6 cellular contexts compared by ENCODE assay signal in the genomic region with DNA sequence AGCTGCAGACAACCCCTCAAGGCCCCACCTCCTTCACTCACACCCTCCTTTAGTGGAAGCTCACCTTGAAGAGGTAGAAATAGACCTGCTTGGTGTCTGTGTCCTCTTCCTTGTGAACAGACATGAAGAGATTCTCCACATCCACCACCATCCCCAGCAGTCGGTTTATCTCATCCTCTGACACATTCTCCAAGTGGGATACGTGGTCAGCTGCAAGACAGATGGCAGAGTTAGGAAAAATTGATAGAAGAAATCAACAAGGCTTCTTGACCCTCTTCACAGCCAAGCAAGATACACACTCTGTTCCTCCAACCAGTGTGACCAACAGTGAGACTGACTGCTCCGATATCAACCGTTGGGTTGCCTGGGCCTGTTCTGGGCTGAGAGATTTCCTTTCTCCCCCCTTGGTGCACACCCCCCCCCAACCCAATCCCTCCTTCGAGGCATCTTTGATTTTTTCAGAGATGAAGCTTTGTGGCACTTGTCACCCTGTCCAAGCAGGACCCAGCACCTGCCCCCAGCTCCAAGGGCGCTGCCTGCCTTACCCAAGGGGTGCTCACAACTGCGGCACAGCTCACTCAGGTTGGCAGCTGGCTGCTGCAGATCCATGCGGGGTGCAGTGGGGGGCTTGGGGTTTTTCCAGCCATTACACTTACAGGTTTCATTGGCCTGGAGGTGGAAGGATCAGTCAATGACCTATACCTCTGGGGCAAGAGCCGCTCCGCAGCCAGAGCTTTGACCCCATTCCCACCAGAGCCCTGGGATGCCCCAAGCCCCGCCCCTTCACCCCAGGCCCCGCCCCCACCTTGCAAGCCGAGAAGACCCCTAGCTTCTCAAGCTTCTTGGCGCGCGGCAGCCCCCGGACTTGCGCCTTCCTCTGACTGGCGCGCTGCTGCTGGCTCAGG. TPM values are rescaled to one million over a fixed set of nuclear protein-coding genes. Genes with fewer than 3 reads are reported as not detected.
DNase-seq lines count a peak whose midpoint lies in the region; TF ChIP-seq lines count a peak whose summit lies in the region.

No MANE protein-coding gene starts in this region.

- H3K27ac ChIP-seq in BLaER1 = peak overlapping the region; percentile 49; the same call in 1 of the 2 replicates

- H3K4me3 ChIP-seq in BLaER1 = peak overlapping the region; percentile 66
- H3K4me3 ChIP-seq in epithelial cell of esophagus (ENCODE audit: low read length) = peak overlapping the region; percentile 57

- H3K36me3 ChIP-seq in BLaER1 = peaks cover 64% of the 10 kb centered on the region

- no peaks in the 10 kb centered on the region for H3K27me3 ChIP-seq in BLaER1

- H3K9ac ChIP-seq in BLaER1 = peak overlapping the region; percentile 76

- H3K9me3 ChIP-seq in BLaER1 = no peaks in the 10 kb centered on the region

- no peaks in the 10 kb centered on the region for H4K20me1 ChIP-seq in BLaER1

- H3K4me2 ChIP-seq in BLaER1 = peak overlapping the region; percentile 85

- no peak for TF ChIP-seq CTCF in epithelial cell of esophagus (IDR thresholded peaks at IDR 0.05; ENCODE audit: insufficient read depth, low read depth, low read length, missing control alignments)

- DNase-seq in LHCN-M2 (ENCODE audit: low read depth) = peak; percentile 25
- DNase-seq in epithelial cell of esophagus (ENCODE audit: low read depth) = no peak
- peak; percentile 53 for DNase-seq in stimulated activated CD4-positive, alpha-beta T cell treated with anti-CD3 and anti-CD28 coated beads, Interleukin-15, amount 100 ng/mL, for 24 hours
- DNase-seq in NCI-H187 treated with DMSO at 0.1 percent for 48 hours (lab: John Stamatoyannopoulos, UW) = no peak
- DNase-seq in GOT3 (lab: John Stamatoyannopoulos, UW) = no peak

- H3K4me1 ChIP-seq in BLaER1 = peaks cover 19% of the 10 kb centered on the region

RNA-seq across cellular contexts. Expression of a gene that starts 0.8 kb away (rescaled TPM):
- 14.5 and 22.2 TPM in 2 replicates for total RNA-seq in LHCN-M2 (2014; rRNA removed)
- polyA plus RNA-seq in LHCN-M2 (2012) = 12.4 TPM

RNA-seq across cellular contexts. Expression of a gene that starts 2.2 kb away (rescaled TPM):
- total RNA-seq in LHCN-M2 (2014; rRNA removed) = not detected in 2 replicates
- polyA plus RNA-seq in LHCN-M2 (2012) = 0.13 TPM

RNA-seq across cellular contexts. Expression of a gene that starts 7.9 kb away (rescaled TPM):
- total RNA-seq in LHCN-M2 (2014; rRNA removed) = 5.3 and 8.0 TPM in 2 replicates
- 5.7 TPM for polyA plus RNA-seq in LHCN-M2 (2012)

RNA-seq across cellular contexts. Expression of a gene that starts 22.1 kb away (rescaled TPM):
- total RNA-seq in LHCN-M2 (2014; rRNA removed) = not detected in 2 replicates
- 0.09 TPM for polyA plus RNA-seq in LHCN-M2 (2012)

RNA-seq across cellular contexts. Expression of a gene that starts 34.4 kb away (rescaled TPM):
- 111 and 139 TPM in 2 replicates for total RNA-seq in LHCN-M2 (2014; rRNA removed)
- polyA plus RNA-seq in LHCN-M2 (2012) = 210 TPM

Comparison
In these comparisons a context has a peak if more than half of its experiments do, and no peak if none do; other contexts are left out.
1. DNase-seq: peak in LHCN-M2 (single experiment) and stimulated activated CD4-positive, alpha-beta T cell treated with anti-CD3 and anti-CD28 coated beads, Interleukin-15, amount 100 ng/mL, for 24 hours (single experiment); none in epithelial cell of esophagus (single experiment), NCI-H187 treated with DMSO at 0.1 percent for 48 hours (single experiment) and GOT3 (single experiment).